In genomic region chr7:44145419-44145968, GRCh38 we compare ENCODE assay signal across 8 cellular contexts. TPM values are rescaled to one million over a fixed set of nuclear protein-coding genes. Genes with fewer than 3 reads are reported as not detected.
A peak's percentile ranks its signal among the peaks of the same experiment; 100 is the strongest.
DNase-seq lines count a peak whose midpoint lies in the region; ATAC-seq, FAIRE-seq and TF ChIP-seq lines count a peak whose summit lies in the region.

No MANE protein-coding gene starts in this region.

- H3K27me3 ChIP-seq in vagina = no peaks in the 10 kb centered on the region

- H3K36me3 Mint-ChIP-seq in activated T-cell treated with anti-CD3 and anti-CD28 coated beads, Interleukin-2, amount 50 U/mL, for 24 hours (ENCODE audit: low read depth) = no peaks in the 10 kb centered on the region

- peak overlapping the region; percentile 68 for H3K4me3 Mint-ChIP-seq in activated T-cell treated with anti-CD3 and anti-CD28 coated beads, Interleukin-2, amount 50 U/mL, for 24 hours

- TF ChIP-seq CTCF in vagina (IDR thresholded peaks at IDR 0.05) = no peak

- H3K27ac ChIP-seq in vagina = no peak overlapping the region

- H3K9me3 ChIP-seq in vagina = no peaks in the 10 kb centered on the region

- H3K4me1 Mint-ChIP-seq in activated T-cell treated with anti-CD3 and anti-CD28 coated beads, Interleukin-2, amount 50 U/mL, for 24 hours (ENCODE audit: low read depth) = peaks cover 10% of the 10 kb centered on the region

- peaks cover 6% of the 10 kb centered on the region for H3K27me3 Mint-ChIP-seq in activated T-cell treated with anti-CD3 and anti-CD28 coated beads, Interleukin-2, amount 50 U/mL, for 24 hours

- H3K4me3 ChIP-seq in vagina = peak overlapping the region; percentile 41 to 70

- FAIRE-seq in frontal cortex (lab: Jason Lieb, UNC) = no peak

- ATAC-seq in GM18498 (IDR thresholded peaks at IDR 0.05; ENCODE audit: unreplicated experiment) (no peak), GM19351 (IDR thresholded peaks at IDR 0.05; ENCODE audit: unreplicated experiment) (no peak), GM18520 (IDR thresholded peaks at IDR 0.05; ENCODE audit: unreplicated experiment) (no peak)

- no peak for TF ChIP-seq POLR2A in vagina (IDR thresholded peaks at IDR 0.05)

- peaks cover 28% of the 10 kb centered on the region for H3K4me1 ChIP-seq in vagina

- no peaks in the 10 kb centered on the region for H3K36me3 ChIP-seq in vagina

- DNase-seq in D341Med (ENCODE audit: low spot score) (peak; percentile 35), frontal cortex (ENCODE audit: low spot score in 2 of 2) (peak; percentile 50 to 82), putamen (ENCODE audit: low spot score) (peak; percentile 22), vagina (ENCODE audit: extremely low spot score in 2 of 2) (no peak)
- DNase-seq in activated T-cell treated with anti-CD3 and anti-CD28 coated beads, Interleukin-2, amount 50 U/mL, for 24 hours = peak; percentile 77

- H3K9me3 Mint-ChIP-seq in activated T-cell treated with anti-CD3 and anti-CD28 coated beads, Interleukin-2, amount 50 U/mL, for 24 hours = no peaks in the 10 kb centered on the region

- H3K27ac Mint-ChIP-seq in activated T-cell treated with anti-CD3 and anti-CD28 coated beads, Interleukin-2, amount 50 U/mL, for 24 hours = peak overlapping the region; percentile 61

- intact Hi-C loops in vagina (cut with DNase I) = no loop called here

RNA-seq across cellular contexts. Expression of gene MYL7, which starts 4.4 kb away (rescaled TPM):
- total RNA-seq in frontal cortex (1.6 TPM), vagina (not detected)

RNA-seq across cellular contexts. Expression of gene POLD2, which starts 22.1 kb away (rescaled TPM):
- total RNA-seq in frontal cortex (46.1 TPM), vagina (42.0 TPM)

RNA-seq across cellular contexts. Expression of gene AEBP1, which starts 41.3 kb away (rescaled TPM):
- total RNA-seq in frontal cortex = 4.1 TPM
- total RNA-seq in vagina = 321 TPM

RNA-seq across cellular contexts. Expression of gene GCK, which starts 43.7 kb away (rescaled TPM):
- total RNA-seq in frontal cortex = 6.5 TPM
- 1.7 TPM for total RNA-seq in vagina

RNA-seq across cellular contexts. Expression of gene YKT6, which starts 55.3 kb away (rescaled TPM):
- total RNA-seq in frontal cortex (53.0 TPM), vagina (47.6 TPM)

Comparison
In these comparisons a context has a peak if more than half of its experiments do, and no peak if none do; other contexts are left out.
1. DNase-seq: peak in D341Med (single experiment), activated T-cell treated with anti-CD3 and anti-CD28 coated beads, Interleukin-2, amount 50 U/mL, for 24 hours (single experiment), frontal cortex (2 of 2) and putamen (single experiment); none in vagina (0 of 2).
2. RNA of gene AEBP1, which starts 41.3 kb away (total RNA-seq): 321 TPM in vagina (single experiment); 4.1 TPM in frontal cortex (single experiment); every median in the first group is over 10 times any median in the second.